ENCODE assay signal across 11 cellular contexts in the genomic region with DNA sequence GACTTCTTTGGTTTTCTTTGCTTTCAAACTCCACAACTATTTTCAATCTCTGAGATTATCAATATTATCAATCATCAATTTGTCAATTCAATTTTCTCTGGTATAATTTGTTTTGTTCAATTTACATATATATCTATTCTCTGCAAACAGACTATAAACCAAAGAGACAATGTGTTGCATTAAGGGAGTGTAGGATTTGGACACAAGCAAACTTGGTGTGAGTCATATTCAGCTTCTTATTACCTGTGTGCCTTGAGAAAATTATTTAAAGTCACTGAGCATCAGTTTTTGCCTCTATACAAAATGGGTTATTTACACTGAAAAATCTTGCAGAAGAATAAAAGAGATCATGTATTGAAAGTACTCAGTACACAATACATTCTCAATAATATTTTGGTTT.
"Had no signal": no experiment of that assay in that cellular context is flagged by ENCODE, and none has a peak within 500 bp of the region (broad histone marks: within the 10 kb centered on the region; RNA-seq: fewer than 3 reads in every experiment).

No MANE protein-coding gene starts in this region.

- H3K27ac ChIP-seq: GM23248 had no signal

- DNase-seq: GM23248, GOT3, H7, H9, HCEC 1CT, HFFc6 had no signal

- H3K27ac Mint-ChIP-seq: GM23338, H9, HFFc6 had no signal

- H3K4me3 Mint-ChIP-seq: GM23338, H9, HFFc6 had no signal

- H3K36me3 ChIP-seq: HAP-1 had no signal

- H3K4me1 Mint-ChIP-seq: GM23338 had no signal

- H2AFZ ChIP-seq: GM23248, GM23338 had no signal

- H3K9ac ChIP-seq: GM23248 had no signal

- H3K9me3 Mint-ChIP-seq: GM23338, H9, HFFc6 had no signal

- H3K4me2 ChIP-seq: GM23338 had no signal

- H3K9me3 ChIP-seq: HAP-1 had no signal

- ATAC-seq: GM23338, HCT116 had no signal

- H3K4me1 ChIP-seq: HAP-1 had no signal

- FAIRE-seq: H1, H54 had no signal

- H3K4me3 ChIP-seq: GM23248, GM23338, HAP-1 had no signal
